Comparison of ENCODE assay signal across 8 cellular contexts in the genomic region with DNA sequence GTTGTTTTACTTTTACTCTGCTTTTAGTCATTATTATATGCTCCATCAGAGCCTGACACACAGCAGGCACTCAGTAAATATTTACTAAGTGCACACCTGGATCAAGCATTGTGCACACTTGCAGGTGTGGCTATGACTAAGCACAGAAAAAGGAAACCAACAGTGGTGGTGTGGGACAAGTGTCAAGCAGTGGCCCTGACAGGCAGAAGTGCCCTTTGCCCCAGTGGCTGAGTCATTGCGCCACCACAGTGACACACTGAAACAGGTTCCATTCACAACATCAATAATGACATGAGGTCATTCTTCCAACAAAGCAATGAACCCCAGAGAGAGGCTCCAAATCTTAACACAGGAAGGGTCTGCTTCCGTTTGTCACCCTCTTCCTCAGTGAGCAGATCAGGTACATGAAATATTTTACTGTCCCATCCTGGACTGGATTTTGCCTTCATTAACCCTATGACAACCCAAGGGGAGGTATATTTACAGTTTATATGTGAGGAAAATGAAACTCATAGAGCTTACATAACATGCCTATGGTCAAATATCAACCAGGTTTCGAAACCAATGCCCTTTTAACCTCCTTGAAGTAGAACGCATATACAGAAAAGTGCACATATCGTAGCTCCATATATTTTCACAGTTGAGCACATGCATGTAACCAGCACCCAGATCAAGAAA.
DNase-seq lines count a peak whose midpoint lies in the region; ATAC-seq and TF ChIP-seq lines count a peak whose summit lies in the region.

No MANE protein-coding gene starts in this region.

- WGBS in esophagus, 2 donors, result 52 to 59% methylated on average over 5 of the region's 5 CpGs

- H3K79me2 ChIP-seq in DOHH2 (ENCODE audit: control insufficient read depth, low read length), result no peaks in the 10 kb centered on the region

- H3K9me2 ChIP-seq in DOHH2 (replicated peaks; ENCODE audit: control insufficient read depth, low read length), result no peaks in the 10 kb centered on the region

- H3K27ac ChIP-seq in DOHH2 (ENCODE audit: low read depth, low read length) (no peak overlapping the region), RWPE2 (ENCODE audit: poor library complexity, severe bottlenecking) (peak overlapping the region; percentile 13), esophagus (ENCODE audit: low read depth in 2 of 2, low read length in 1 of 2) (peak overlapping the region; percentile 7 to 23)

- peak; percentile 93 for ATAC-seq in GM19468 (IDR thresholded peaks at IDR 0.05; ENCODE audit: extremely low read depth, unreplicated experiment)
- ATAC-seq in HG03469 (IDR thresholded peaks at IDR 0.05; ENCODE audit: unreplicated experiment), result peak; percentile 95
- peak; percentile 73 for ATAC-seq in RWPE2 (ENCODE audit: low read depth)

- H3K9me3 ChIP-seq in DOHH2 (ENCODE audit: control insufficient read depth, insufficient read depth, low read length) (no peaks in the 10 kb centered on the region), RWPE2 (ENCODE audit: severe bottlenecking) (no peaks in the 10 kb centered on the region), esophagus (ENCODE audit: control insufficient read depth in 2 of 2, insufficient read depth in 1 of 2, low read depth in 1 of 2, low read length in 1 of 2) (no peaks in the 10 kb centered on the region)

- H3K4me1 ChIP-seq in DOHH2 (ENCODE audit: control insufficient read depth, low read length) (peaks cover 35% of the 10 kb centered on the region), RWPE2 (ENCODE audit: insufficient read depth, poor library complexity, severe bottlenecking) (peaks cover 42% of the 10 kb centered on the region), esophagus (ENCODE audit: control insufficient read depth in 2 of 2, insufficient read depth in 2 of 2, low read length in 1 of 2) (peaks cover 0 to 3% of the 10 kb centered on the region in 2 donors)

- TF ChIP-seq CTCF in DOHH2 (IDR thresholded peaks at IDR 0.05; ENCODE audit: low read depth, low read length, poor library complexity, severe bottlenecking) (no peak), RWPE2 (IDR thresholded peaks at IDR 0.05; ENCODE audit: poor library complexity, severe bottlenecking) (no peak)

- H3K36me3 ChIP-seq in DOHH2 (ENCODE audit: control insufficient read depth, low read length), result no peaks in the 10 kb centered on the region
- H3K36me3 ChIP-seq in RWPE2 (ENCODE audit: low read depth), result peaks cover 41% of the 10 kb centered on the region
- no peaks in the 10 kb centered on the region for H3K36me3 ChIP-seq in esophagus (ENCODE audit: control insufficient read depth in 2 of 2, insufficient read depth in 2 of 2, low read length in 1 of 2)

- H3F3A ChIP-seq in DOHH2 (ENCODE audit: control insufficient read depth, insufficient read depth), result no peaks in the 10 kb centered on the region

- no peak for DNase-seq in RWPE2 (ENCODE audit: low spot score)
- peak; percentile 30 to 39 for DNase-seq in stimulated activated CD8-positive, alpha-beta memory T cell treated with anti-CD3 and anti-CD28 coated beads, Interleukin-2, amount 100 ng/mL, for 48 hours (ENCODE audit: low read depth in 2 of 2)
- DNase-seq in ecto neural progenitor cell (ENCODE audit: low spot score), result no peak
- no peak for DNase-seq in iPS-NIHi7 (ENCODE audit: extremely low spot score)

- no peaks in the 10 kb centered on the region for H4K20me1 ChIP-seq in DOHH2 (ENCODE audit: control insufficient read depth, insufficient read depth, low read depth, low read length)

- no peaks in the 10 kb centered on the region for H3K27me3 ChIP-seq in DOHH2 (ENCODE audit: control insufficient read depth, low read length)
- no peaks in the 10 kb centered on the region for H3K27me3 ChIP-seq in RWPE2 (ENCODE audit: insufficient read depth, poor library complexity, severe bottlenecking)
- H3K27me3 ChIP-seq in esophagus (ENCODE audit: control insufficient read depth in 1 of 2, insufficient read depth in 2 of 2, low read length in 2 of 2), result no peaks in the 10 kb centered on the region

- peak overlapping the region; percentile 37 for H3K4me2 ChIP-seq in DOHH2 (ENCODE audit: low read length)

- H3K4me3 ChIP-seq in DOHH2 (ENCODE audit: low read length) (no peak overlapping the region), RWPE2 (ENCODE audit: severe bottlenecking) (no peak overlapping the region), esophagus (ENCODE audit: low read depth in 1 of 2, low read length in 2 of 2) (no peak overlapping the region)

Comparison
In these comparisons a context has a peak if more than half of its experiments do, and no peak if none do; other contexts are left out.
1. DNase-seq: peak in stimulated activated CD8-positive, alpha-beta memory T cell treated with anti-CD3 and anti-CD28 coated beads, Interleukin-2, amount 100 ng/mL, for 48 hours (2 of 2); none in RWPE2 (single experiment), ecto neural progenitor cell (single experiment) and iPS-NIHi7 (single experiment).
2. Peak in every context shown above with its lines, with median percentiles within 50 percentile points of each other: ATAC-seq.